25 cellular contexts compared by ENCODE assay signal in genomic region chr4:6336166-6336565, GRCh38.
"Had no signal": no experiment of that assay in that cellular context is flagged by ENCODE, and none has a peak within 500 bp of the region (broad histone marks: within the 10 kb centered on the region; RNA-seq: fewer than 3 reads in every experiment).

No MANE protein-coding gene starts in this region.

- ATAC-seq: activated CD4-positive, alpha-beta T cell treated with anti-CD3 and anti-CD28 coated beads for 36 hours; activated CD8-positive, alpha-beta T cell treated with anti-CD3 and anti-CD28 coated beads for 36 hours; activated T-cell treated with anti-CD3 and anti-CD28 coated beads, Interleukin-2, amount 50 U/mL, for 4 hours; activated T-helper 17 cell treated with anti-CD3 and anti-CD28 coated beads, Interleukin-2, amount 50 U/mL, for 72 hours; body of pancreas; gastroesophageal sphincter had no signal

- H3K27ac ChIP-seq: body of pancreas, colonic mucosa, epithelial cell of prostate, esophagus squamous epithelium, gastroesophageal sphincter had no signal

- H3K9me3 ChIP-seq: body of pancreas, colonic mucosa had no signal

- H3K27ac Mint-ChIP-seq: activated CD4-positive, alpha-beta T cell treated with anti-CD3 and anti-CD28 coated beads for 36 hours; activated CD8-positive, alpha-beta T cell treated with anti-CD3 and anti-CD28 coated beads for 36 hours; activated naive CD8-positive, alpha-beta T cell; activated T-helper 17 cell treated with anti-CD3 and anti-CD28 coated beads, Interleukin-2, amount 50 U/mL, for 72 hours had no signal

- H3K36me3 ChIP-seq: colonic mucosa, gastroesophageal sphincter had no signal

- H3K9me3 Mint-ChIP-seq: activated CD8-positive, alpha-beta T cell treated with anti-CD3 and anti-CD28 coated beads for 36 hours; activated T-cell treated with anti-CD3 and anti-CD28 coated beads, Interleukin-2, amount 50 U/mL, for 4 hours; activated T-helper 17 cell treated with anti-CD3 and anti-CD28 coated beads, Interleukin-2, amount 50 U/mL, for 72 hours had no signal

- H3K4me1 ChIP-seq: colonic mucosa, esophagus squamous epithelium, gastroesophageal sphincter had no signal

- H3K4me3 ChIP-seq: body of pancreas, colonic mucosa, esophagus squamous epithelium, gastroesophageal sphincter had no signal

- H3K27me3 ChIP-seq: colonic mucosa had no signal

- H3K4me3 Mint-ChIP-seq: activated CD4-positive, alpha-beta T cell treated with anti-CD3 and anti-CD28 coated beads for 36 hours; activated CD4-positive, alpha-beta T cell treated with anti-CD3 and anti-CD28 coated beads, Interleukin-2, amount 10 ng/mL, durations not matched to agents 7 days and 5 days; activated CD8-positive, alpha-beta T cell treated with anti-CD3 and anti-CD28 coated beads for 36 hours; activated naive CD8-positive, alpha-beta T cell; activated T-cell treated with anti-CD3 and anti-CD28 coated beads, Interleukin-2, amount 50 U/mL, for 4 hours; activated T-helper 17 cell treated with anti-CD3 and anti-CD28 coated beads, Interleukin-2, amount 50 U/mL, for 72 hours had no signal

- DNase-seq: activated CD4-positive, alpha-beta T cell treated with anti-CD3 and anti-CD28 coated beads for 36 hours; activated CD4-positive, alpha-beta T cell treated with anti-CD3 and anti-CD28 coated beads, Interleukin-2, amount 10 ng/mL, durations not matched to agents 7 days and 5 days; activated CD4-positive, alpha-beta T cell treated with anti-CD3 and anti-CD28 coated beads, Interleukin-2, amount 50 U/mL, for 4 hours; activated CD4-positive, CD25-positive, alpha-beta regulatory T cell; activated CD4-positive, CD25-positive, alpha-beta regulatory T cell treated with anti-CD3 and anti-CD28 coated beads, Interleukin-2, amount 50 U/mL, for 72 hours; activated CD8-positive, alpha-beta memory T cell treated with anti-CD3 and anti-CD28 coated beads for 24 hours; activated CD8-positive, alpha-beta T cell treated with anti-CD3 and anti-CD28 coated beads for 36 hours; activated effector memory CD4-positive, alpha-beta T cell treated with Interleukin-2 at 50 U/mL for 16 hours; activated gamma-delta T cell treated with Interleukin-2 at 50 U/mL for 16 hours; activated naive CD4-positive, alpha-beta T cell treated with anti-CD3 and anti-CD28 coated beads, Interleukin-2, amount 50 U/mL, for 16 hours; activated naive CD4-positive, alpha-beta T cell treated with Interleukin-2 at 50 U/mL for 16 hours; activated T-cell treated with anti-CD3 and anti-CD28 coated beads, Interleukin-2, amount 50 U/mL, for 4 hours; amniotic stem cell; anterior cingulate cortex; body of pancreas; caudate nucleus; colonic mucosa; effector CD8-positive, alpha-beta T cell; esophagus squamous epithelium; foreskin melanocyte; T-helper 2 cell had no signal
